In the genomic region with DNA sequence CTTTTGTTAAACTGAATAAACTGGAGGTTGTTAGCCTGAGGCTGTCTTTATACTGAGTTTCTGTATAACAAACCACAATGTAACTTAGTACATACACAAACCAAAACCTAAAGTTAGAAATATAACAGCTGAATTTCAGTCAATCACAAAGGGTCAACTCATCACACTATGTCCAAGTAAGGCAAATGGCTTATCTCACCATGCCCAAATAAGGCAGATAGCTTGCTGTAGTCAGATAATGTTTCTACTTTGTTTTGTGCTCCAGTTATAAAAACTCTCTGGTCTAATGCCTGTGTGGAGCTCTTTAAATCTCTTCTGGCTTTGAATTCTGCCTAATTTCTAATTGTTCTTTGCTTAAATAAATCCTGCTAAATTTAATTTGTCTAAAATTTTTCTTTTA, we compare ENCODE assay signal across 34 cellular contexts.
"Had no signal": no experiment of that assay in that cellular context is flagged by ENCODE, and none has a peak within 500 bp of the region (broad histone marks: within the 10 kb centered on the region; RNA-seq: fewer than 3 reads in every experiment).

No MANE protein-coding gene starts in this region.

- H3K4me3 ChIP-seq: ascending aorta, cardiac muscle cell had no signal

- H3K36me3 ChIP-seq: ascending aorta, cardiac muscle cell had no signal

- H3K27ac ChIP-seq: ascending aorta, cardiac muscle cell, VCaP had no signal

- H3K27me3 Mint-ChIP-seq: activated B cell treated with CpG ODN at 0.5 μM for 24 hours; activated CD4-positive, alpha-beta T cell treated with anti-CD3 and anti-CD28 coated beads, Interleukin-2, amount 10 ng/mL, durations not matched to agents 7 days and 5 days; activated CD8-positive, alpha-beta T cell treated with anti-CD3 and anti-CD28 coated beads for 36 hours; activated naive CD4-positive, alpha-beta T cell treated with anti-CD3 and anti-CD28 coated beads, Interleukin-2, amount 10 ng/mL, durations not matched to agents 7 days and 5 days; activated naive CD4-positive, alpha-beta T cell treated with anti-CD3 and anti-CD28 coated beads, Interleukin-2, amount 50 U/mL, for 24 hours; activated naive CD8-positive, alpha-beta T cell; activated naive CD8-positive, alpha-beta T cell treated with anti-CD3 and anti-CD28 coated beads, Interleukin-2, amount 10 ng/mL, durations not matched to agents 7 days and 5 days; activated naive CD8-positive, alpha-beta T cell treated with anti-CD3 and anti-CD28 coated beads, Interleukin-2, amount 50 U/mL, for 24 hours; activated T-cell treated with anti-CD3 and anti-CD28 coated beads, Interleukin-2, amount 50 U/mL, for 24 hours; brain; central memory CD8-positive, alpha-beta T cell had no signal

- H3K27me3 ChIP-seq: ascending aorta, cardiac muscle cell had no signal

- H3K27ac Mint-ChIP-seq: activated B cell treated with CpG ODN at 0.5 μM for 24 hours; activated CD4-positive, alpha-beta T cell treated with anti-CD3 and anti-CD28 coated beads, Interleukin-2, amount 10 ng/mL, durations not matched to agents 7 days and 5 days; activated CD8-positive, alpha-beta T cell treated with anti-CD3 and anti-CD28 coated beads for 36 hours; activated naive CD4-positive, alpha-beta T cell treated with anti-CD3 and anti-CD28 coated beads, Interleukin-2, amount 10 ng/mL, durations not matched to agents 7 days and 5 days; activated naive CD4-positive, alpha-beta T cell treated with anti-CD3 and anti-CD28 coated beads, Interleukin-2, amount 50 U/mL, for 24 hours; activated naive CD8-positive, alpha-beta T cell; activated naive CD8-positive, alpha-beta T cell treated with anti-CD3 and anti-CD28 coated beads, Interleukin-2, amount 10 ng/mL, durations not matched to agents 7 days and 5 days; activated naive CD8-positive, alpha-beta T cell treated with anti-CD3 and anti-CD28 coated beads, Interleukin-2, amount 50 U/mL, for 24 hours; activated T-cell treated with anti-CD3 and anti-CD28 coated beads, Interleukin-2, amount 50 U/mL, for 24 hours; activated T-helper 2 cell treated with anti-CD3 and anti-CD28 coated beads, Interferon-gamma antibody, Interleukin-2, Interleukin-4, amounts not matched to agents 10 μg/mL and 5 μg/mL and 100 μg/mL, durations not matched to agents 14 hours and 24 hours and 36 hours; brain; T-helper 1 cell treated with Interleukin-12 subunit alpha and Interleukin-12 subunit beta and Interleukin-4 antibody, amounts not matched to agents 30 μg/mL and 1 μg/mL, for 36 hours; T-helper 2 cell treated with Interferon-gamma antibody and Interleukin-4, amounts not matched to agents 5 μg/mL and 100 μg/mL, for 36 hours had no signal

- FAIRE-seq: bronchial epithelial cell, TTC549 had no signal

- H3K4me3 Mint-ChIP-seq: activated B cell treated with CpG ODN at 0.5 μM for 24 hours; activated CD4-positive, alpha-beta T cell treated with anti-CD3 and anti-CD28 coated beads, Interleukin-2, amount 10 ng/mL, durations not matched to agents 7 days and 5 days; activated CD8-positive, alpha-beta T cell treated with anti-CD3 and anti-CD28 coated beads for 36 hours; activated naive CD4-positive, alpha-beta T cell treated with anti-CD3 and anti-CD28 coated beads, Interleukin-2, amount 10 ng/mL, durations not matched to agents 7 days and 5 days; activated naive CD4-positive, alpha-beta T cell treated with anti-CD3 and anti-CD28 coated beads, Interleukin-2, amount 50 U/mL, for 24 hours; activated naive CD8-positive, alpha-beta T cell; activated naive CD8-positive, alpha-beta T cell treated with anti-CD3 and anti-CD28 coated beads, Interleukin-2, amount 10 ng/mL, durations not matched to agents 7 days and 5 days; activated naive CD8-positive, alpha-beta T cell treated with anti-CD3 and anti-CD28 coated beads, Interleukin-2, amount 50 U/mL, for 24 hours; activated T-cell treated with anti-CD3 and anti-CD28 coated beads, Interleukin-2, amount 50 U/mL, for 24 hours; brain; central memory CD8-positive, alpha-beta T cell; T-helper 1 cell treated with Interleukin-12 subunit alpha and Interleukin-12 subunit beta and Interleukin-4 antibody, amounts not matched to agents 30 μg/mL and 1 μg/mL, for 36 hours; T-helper 2 cell treated with Interferon-gamma antibody and Interleukin-4, amounts not matched to agents 5 μg/mL and 100 μg/mL, for 36 hours had no signal

- ATAC-seq: activated CD8-positive, alpha-beta T cell treated with anti-CD3 and anti-CD28 coated beads for 36 hours; activated naive CD8-positive, alpha-beta T cell treated with anti-CD3 and anti-CD28 coated beads, Interleukin-2, amount 50 U/mL, for 24 hours had no signal

- H3K9me3 Mint-ChIP-seq: activated CD4-positive, alpha-beta T cell treated with anti-CD3 and anti-CD28 coated beads, Interleukin-2, amount 10 ng/mL, durations not matched to agents 7 days and 5 days had no signal

- DNase-seq: activated B cell treated with CpG ODN at 0.5 μM for 24 hours; activated CD4-positive, alpha-beta T cell treated with anti-CD3 and anti-CD28 coated beads for 48 hours; activated CD4-positive, alpha-beta T cell treated with anti-CD3 and anti-CD28 coated beads, Interleukin-2, amount 10 ng/mL, durations not matched to agents 7 days and 5 days; activated CD4-positive, alpha-beta T cell treated with anti-CD3 and anti-CD28 coated beads, Interleukin-2, amount 50 U/mL, for 48 hours; activated CD4-positive, CD25-positive, alpha-beta regulatory T cell treated with anti-CD3 and anti-CD28 coated beads, Interleukin-2, amount 50 U/mL, for 72 hours; activated CD8-positive, alpha-beta memory T cell treated with anti-CD3 and anti-CD28 coated beads, Interleukin-2, amount 50 U/mL, for 4 hours; activated CD8-positive, alpha-beta T cell treated with anti-CD3 and anti-CD28 coated beads for 36 hours; activated effector memory CD4-positive, alpha-beta T cell treated with Interleukin-2 at 50 U/mL for 16 hours; activated gamma-delta T cell; activated naive CD4-positive, alpha-beta T cell treated with anti-CD3 and anti-CD28 coated beads, Interleukin-2, amount 10 ng/mL, durations not matched to agents 7 days and 5 days; activated naive CD4-positive, alpha-beta T cell treated with Interleukin-2 at 50 U/mL for 16 hours; activated naive CD8-positive, alpha-beta T cell treated with anti-CD3 and anti-CD28 coated beads, Interleukin-2, amount 10 ng/mL, durations not matched to agents 7 days and 5 days; activated naive CD8-positive, alpha-beta T cell treated with anti-CD3 and anti-CD28 coated beads, Interleukin-2, amount 50 U/mL, for 24 hours; activated T-cell treated with anti-CD3 and anti-CD28 coated beads, Interleukin-2, amount 50 U/mL, for 24 hours; activated T-cell treated with anti-CD3 and anti-CD28 coated beads, Interleukin-2, amount 50 U/mL, for 48 hours; amygdala; anterior cingulate cortex; caudate nucleus; cerebellar nuclear complex; T-helper 1 cell; T-helper 2 cell; T-helper 9 cell had no signal

- H3K4me1 ChIP-seq: ascending aorta had no signal

- H3K36me3 Mint-ChIP-seq: activated naive CD4-positive, alpha-beta T cell treated with anti-CD3 and anti-CD28 coated beads, Interleukin-2, amount 10 ng/mL, durations not matched to agents 7 days and 5 days; activated naive CD4-positive, alpha-beta T cell treated with anti-CD3 and anti-CD28 coated beads, Interleukin-2, amount 50 U/mL, for 24 hours; activated naive CD8-positive, alpha-beta T cell; activated naive CD8-positive, alpha-beta T cell treated with anti-CD3 and anti-CD28 coated beads, Interleukin-2, amount 10 ng/mL, durations not matched to agents 7 days and 5 days; brain had no signal

- H3K9me3 ChIP-seq: ascending aorta had no signal

- H3K4me1 Mint-ChIP-seq: activated B cell treated with CpG ODN at 0.5 μM for 24 hours; activated CD4-positive, alpha-beta T cell treated with anti-CD3 and anti-CD28 coated beads, Interleukin-2, amount 10 ng/mL, durations not matched to agents 7 days and 5 days; activated naive CD4-positive, alpha-beta T cell treated with anti-CD3 and anti-CD28 coated beads, Interleukin-2, amount 10 ng/mL, durations not matched to agents 7 days and 5 days; activated naive CD4-positive, alpha-beta T cell treated with anti-CD3 and anti-CD28 coated beads, Interleukin-2, amount 50 U/mL, for 24 hours; activated naive CD8-positive, alpha-beta T cell treated with anti-CD3 and anti-CD28 coated beads, Interleukin-2, amount 10 ng/mL, durations not matched to agents 7 days and 5 days; activated naive CD8-positive, alpha-beta T cell treated with anti-CD3 and anti-CD28 coated beads, Interleukin-2, amount 50 U/mL, for 24 hours; brain; central memory CD8-positive, alpha-beta T cell had no signal
